ENCODE assay signal across 1 cellular context in the genomic region with DNA sequence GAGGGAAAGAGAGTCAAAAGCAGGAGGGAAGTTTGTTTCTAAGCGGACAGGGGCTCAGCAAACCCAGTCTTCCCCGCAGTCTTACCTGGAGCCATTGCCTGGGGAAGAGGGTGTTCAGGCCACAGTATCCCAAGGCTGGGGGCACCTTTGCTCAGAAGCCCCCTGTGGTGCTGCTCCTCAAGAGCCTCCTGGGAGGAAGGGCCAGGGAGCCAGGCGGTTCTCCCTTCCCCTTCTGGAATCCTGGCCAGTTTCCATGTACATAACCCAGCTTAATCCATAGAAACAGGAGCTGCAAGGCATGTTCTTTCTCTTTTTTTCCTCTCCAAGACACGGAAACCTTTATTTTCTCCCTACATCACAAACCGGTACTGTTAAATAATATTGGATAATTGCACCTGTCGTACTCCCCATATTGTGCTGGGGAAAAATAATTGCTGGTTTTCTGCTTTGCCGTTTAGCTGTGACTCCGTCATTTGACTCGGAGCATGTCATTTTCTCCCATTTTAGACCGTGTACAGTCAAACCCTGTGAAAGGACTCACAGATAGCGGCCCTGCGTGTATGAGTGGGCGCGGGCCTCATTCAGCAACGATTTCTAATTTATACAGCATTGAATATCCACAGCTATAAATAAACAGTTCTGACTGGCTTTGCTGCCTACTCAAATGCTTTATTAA.
TF ChIP-seq lines count a peak whose summit lies in the region.

No MANE protein-coding gene starts in this region.

TF ChIP-seq in GM23338, 12 proteins besides CTCF, POLR2A, EP300 and RAD21 (continued from another document):
- TF ChIP-seq, protein P1, sequence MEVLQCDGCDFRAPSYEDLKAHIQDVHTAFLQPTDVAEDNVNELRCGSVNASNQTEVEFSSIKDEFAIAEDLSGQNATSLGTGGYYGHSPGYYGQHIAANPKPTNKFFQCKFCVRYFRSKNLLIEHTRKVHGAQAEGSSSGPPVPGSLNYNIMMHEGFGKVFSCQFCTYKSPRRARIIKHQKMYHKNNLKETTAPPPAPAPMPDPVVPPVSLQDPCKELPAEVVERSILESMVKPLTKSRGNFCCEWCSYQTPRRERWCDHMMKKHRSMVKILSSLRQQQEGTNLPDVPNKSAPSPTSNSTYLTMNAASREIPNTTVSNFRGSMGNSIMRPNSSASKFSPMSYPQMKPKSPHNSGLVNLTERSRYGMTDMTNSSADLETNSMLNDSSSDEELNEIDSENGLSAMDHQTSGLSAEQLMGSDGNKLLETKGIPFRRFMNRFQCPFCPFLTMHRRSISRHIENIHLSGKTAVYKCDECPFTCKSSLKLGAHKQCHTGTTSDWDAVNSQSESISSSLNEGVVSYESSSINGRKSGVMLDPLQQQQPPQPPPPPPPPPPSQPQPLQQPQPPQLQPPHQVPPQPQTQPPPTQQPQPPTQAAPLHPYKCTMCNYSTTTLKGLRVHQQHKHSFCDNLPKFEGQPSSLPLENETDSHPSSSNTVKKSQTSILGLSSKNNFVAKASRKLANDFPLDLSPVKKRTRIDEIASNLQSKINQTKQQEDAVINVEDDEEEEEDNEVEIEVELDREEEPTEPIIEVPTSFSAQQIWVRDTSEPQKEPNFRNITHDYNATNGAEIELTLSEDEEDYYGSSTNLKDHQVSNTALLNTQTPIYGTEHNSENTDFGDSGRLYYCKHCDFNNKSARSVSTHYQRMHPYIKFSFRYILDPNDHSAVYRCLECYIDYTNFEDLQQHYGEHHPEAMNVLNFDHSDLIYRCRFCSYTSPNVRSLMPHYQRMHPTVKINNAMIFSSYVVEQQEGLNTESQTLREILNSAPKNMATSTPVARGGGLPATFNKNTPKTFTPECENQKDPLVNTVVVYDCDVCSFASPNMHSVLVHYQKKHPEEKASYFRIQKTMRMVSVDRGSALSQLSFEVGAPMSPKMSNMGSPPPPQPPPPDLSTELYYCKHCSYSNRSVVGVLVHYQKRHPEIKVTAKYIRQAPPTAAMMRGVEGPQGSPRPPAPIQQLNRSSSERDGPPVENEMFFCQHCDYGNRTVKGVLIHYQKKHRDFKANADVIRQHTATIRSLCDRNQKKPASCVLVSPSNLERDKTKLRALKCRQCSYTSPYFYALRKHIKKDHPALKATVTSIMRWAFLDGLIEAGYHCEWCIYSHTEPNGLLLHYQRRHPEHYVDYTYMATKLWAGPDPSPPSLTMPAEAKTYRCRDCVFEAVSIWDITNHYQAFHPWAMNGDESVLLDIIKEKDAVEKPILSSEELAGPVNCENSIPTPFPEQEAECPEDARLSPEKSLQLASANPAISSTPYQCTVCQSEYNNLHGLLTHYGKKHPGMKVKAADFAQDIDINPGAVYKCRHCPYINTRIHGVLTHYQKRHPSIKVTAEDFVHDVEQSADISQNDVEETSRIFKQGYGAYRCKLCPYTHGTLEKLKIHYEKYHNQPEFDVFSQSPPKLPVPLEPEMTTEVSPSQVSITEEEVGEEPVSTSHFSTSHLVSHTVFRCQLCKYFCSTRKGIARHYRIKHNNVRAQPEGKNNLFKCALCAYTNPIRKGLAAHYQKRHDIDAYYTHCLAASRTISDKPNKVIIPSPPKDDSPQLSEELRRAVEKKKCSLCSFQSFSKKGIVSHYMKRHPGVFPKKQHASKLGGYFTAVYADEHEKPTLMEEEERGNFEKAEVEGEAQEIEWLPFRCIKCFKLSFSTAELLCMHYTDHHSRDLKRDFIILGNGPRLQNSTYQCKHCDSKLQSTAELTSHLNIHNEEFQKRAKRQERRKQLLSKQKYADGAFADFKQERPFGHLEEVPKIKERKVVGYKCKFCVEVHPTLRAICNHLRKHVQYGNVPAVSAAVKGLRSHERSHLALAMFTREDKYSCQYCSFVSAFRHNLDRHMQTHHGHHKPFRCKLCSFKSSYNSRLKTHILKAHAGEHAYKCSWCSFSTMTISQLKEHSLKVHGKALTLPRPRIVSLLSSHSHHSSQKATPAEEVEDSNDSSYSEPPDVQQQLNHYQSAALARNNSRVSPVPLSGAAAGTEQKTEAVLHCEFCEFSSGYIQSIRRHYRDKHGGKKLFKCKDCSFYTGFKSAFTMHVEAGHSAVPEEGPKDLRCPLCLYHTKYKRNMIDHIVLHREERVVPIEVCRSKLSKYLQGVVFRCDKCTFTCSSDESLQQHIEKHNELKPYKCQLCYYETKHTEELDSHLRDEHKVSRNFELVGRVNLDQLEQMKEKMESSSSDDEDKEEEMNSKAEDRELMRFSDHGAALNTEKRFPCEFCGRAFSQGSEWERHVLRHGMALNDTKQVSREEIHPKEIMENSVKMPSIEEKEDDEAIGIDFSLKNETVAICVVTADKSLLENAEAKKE (CRISPR knock-in tag; IDR thresholded peaks at IDR 0.05): no peak
- no peak for TF ChIP-seq ZNF331 (CRISPR knock-in tag; IDR thresholded peaks at IDR 0.05; ENCODE audit: low read depth)
